In genomic region chr12:70487440-70487839, GRCh38 we compare ENCODE assay signal across 16 cellular contexts.
DNase-seq lines count a peak whose midpoint lies in the region; ATAC-seq lines count a peak whose summit lies in the region.
"Had no signal": no experiment of that assay in that cellular context is flagged by ENCODE, and none has a peak within 500 bp of the region (broad histone marks: within the 10 kb centered on the region; RNA-seq: fewer than 3 reads in every experiment).

No MANE protein-coding gene starts in this region.

- DNase-seq in M059J (ENCODE audit: low read depth): peak; percentile 52
- no peak for DNase-seq in activated CD8-positive, alpha-beta memory T cell treated with anti-CD3 and anti-CD28 coated beads for 24 hours
- no peak for DNase-seq in HT-29 (ENCODE audit: low spot score)
- no peak for DNase-seq in activated CD4-positive, alpha-beta T cell treated with anti-CD3 and anti-CD28 coated beads for 48 hours
- DNase-seq: activated CD4-positive, CD25-positive, alpha-beta regulatory T cell; mesenchymal stem cell; NCI-H1105 treated with DMSO at 0.1 percent for 48 hours; NCI-H2227 treated with DMSO at 0.1 percent for 48 hours; PC-9; stimulated activated naive CD8-positive, alpha-beta T cell treated with anti-CD3 and anti-CD28 coated beads, Interleukin-15, Interleukin-2, amounts not matched to agents 100 U/mL and 50 U/mL, for 24 hours; SW 1271 had no signal

- H3K27me3 Mint-ChIP-seq in stimulated activated memory B cell treated with anti-CD40 and anti-IgM and Interleukin-4, amounts not matched to agents 10 μg/mL and 1 μg/mL and 100 μg/mL, for 72 hours: no peaks in the 10 kb centered on the region

- no peaks in the 10 kb centered on the region for H3K9me3 Mint-ChIP-seq in stimulated activated memory B cell treated with anti-CD40 and anti-IgM and Interleukin-4, amounts not matched to agents 10 μg/mL and 1 μg/mL and 100 μg/mL, for 72 hours
- H3K9me3 Mint-ChIP-seq: activated naive CD4-positive, alpha-beta T cell treated with anti-CD3 and anti-CD28 coated beads, Interleukin-2, amount 50 U/mL, for 72 hours had no signal

- ATAC-seq in GM18907 (IDR thresholded peaks at IDR 0.05; ENCODE audit: unreplicated experiment) (peak; percentile 62), HG02798 (IDR thresholded peaks at IDR 0.05; ENCODE audit: poor library complexity, unreplicated experiment) (peak; percentile 58)
- ATAC-seq in stimulated activated memory B cell treated with anti-CD40 and anti-IgM and Interleukin-4, amounts not matched to agents 10 μg/mL and 1 μg/mL and 100 μg/mL, for 72 hours: peak; percentile 74
- ATAC-seq: activated naive CD4-positive, alpha-beta T cell treated with anti-CD3 and anti-CD28 coated beads, Interleukin-2, amount 50 U/mL, for 72 hours; GM23338; stimulated activated naive CD8-positive, alpha-beta T cell treated with anti-CD3 and anti-CD28 coated beads, Interleukin-15, Interleukin-2, amounts not matched to agents 100 U/mL and 50 U/mL, for 24 hours had no signal

- peak overlapping the region; percentile 71 for H3K4me3 Mint-ChIP-seq in stimulated activated memory B cell treated with anti-CD40 and anti-IgM and Interleukin-4, amounts not matched to agents 10 μg/mL and 1 μg/mL and 100 μg/mL, for 72 hours
- H3K4me3 Mint-ChIP-seq: GM23338 had no signal

- H3K4me1 Mint-ChIP-seq in stimulated activated memory B cell treated with anti-CD40 and anti-IgM and Interleukin-4, amounts not matched to agents 10 μg/mL and 1 μg/mL and 100 μg/mL, for 72 hours: peaks cover 58% of the 10 kb centered on the region
- H3K4me1 Mint-ChIP-seq: GM23338 had no signal

- peak overlapping the region; percentile 87 for H3K27ac Mint-ChIP-seq in stimulated activated memory B cell treated with anti-CD40 and anti-IgM and Interleukin-4, amounts not matched to agents 10 μg/mL and 1 μg/mL and 100 μg/mL, for 72 hours
- H3K27ac Mint-ChIP-seq: activated naive CD4-positive, alpha-beta T cell treated with anti-CD3 and anti-CD28 coated beads, Interleukin-2, amount 50 U/mL, for 72 hours; GM23338 had no signal

- H3K36me3 Mint-ChIP-seq in stimulated activated memory B cell treated with anti-CD40 and anti-IgM and Interleukin-4, amounts not matched to agents 10 μg/mL and 1 μg/mL and 100 μg/mL, for 72 hours: peaks cover 26% of the 10 kb centered on the region
- H3K36me3 Mint-ChIP-seq: activated naive CD4-positive, alpha-beta T cell treated with anti-CD3 and anti-CD28 coated beads, Interleukin-2, amount 50 U/mL, for 72 hours had no signal
